In genomic region chr17:66301418-66301863, GRCh38 we compare ENCODE assay signal across 8 cellular contexts. TPM values are rescaled to one million over a fixed set of nuclear protein-coding genes. Genes with fewer than 3 reads are reported as not detected.
DNase-seq lines count a peak whose midpoint lies in the region; ATAC-seq, FAIRE-seq and TF ChIP-seq lines count a peak whose summit lies in the region.

No MANE protein-coding gene starts in this region.

- ATAC-seq in HepG2: no peak
- no peak for ATAC-seq in HG03571 (IDR thresholded peaks at IDR 0.05; ENCODE audit: unreplicated experiment)

- no peaks in the 10 kb centered on the region for H3K9me3 Mint-ChIP-seq in activated T-cell treated with anti-CD3 and anti-CD28 coated beads, Interleukin-2, amount 50 U/mL, for 24 hours

- H3K9me3 ChIP-seq in adrenal gland (replicated peaks in 1 of 3): no peaks in the 10 kb centered on the region
- no peaks in the 10 kb centered on the region for H3K9me3 ChIP-seq in HepG2 (ENCODE audit: low read length)
- H3K9me3 ChIP-seq in tibial nerve: no peaks in the 10 kb centered on the region

- whole genome bisulfite sequencing in adrenal gland, 4 donors: 43 to 49% (median 47%) methylated on average over 12 of the region's 12 CpGs
- 65% methylated on average over 12 of the region's 12 CpGs for WGBS in HepG2 (ENCODE audit: low lambda C conversion rate)
- WGBS in tibial nerve, 2 donors: 45 to 50% methylated on average over 12 of the region's 12 CpGs

- H3K9ac ChIP-seq in HepG2 (ENCODE audit: insufficient read depth, low read depth, low read length): peak overlapping the region; percentile 74

- H3K79me2 ChIP-seq in HepG2 (ENCODE audit: insufficient read depth, low read length): peaks cover 30% of the 10 kb centered on the region

- POLR2A ChIA-PET in HepG2 (lab: Yijun Ruan, JAX): interaction anchor here (1.2 kb wide), 1 partner anchor 114 kb away, joined by 4 read pairs; no protein-coding TSS in a partner anchor

- FAIRE-seq in HepG2 (lab: Jason Lieb, UNC): no peak

- H4K20me1 ChIP-seq in HepG2 (ENCODE audit: insufficient read depth, low read length): no peaks in the 10 kb centered on the region

- no peaks in the 10 kb centered on the region for H3K27me3 Mint-ChIP-seq in activated T-cell treated with anti-CD3 and anti-CD28 coated beads, Interleukin-2, amount 50 U/mL, for 24 hours

- peaks cover 35% of the 10 kb centered on the region for H3K36me3 Mint-ChIP-seq in activated T-cell treated with anti-CD3 and anti-CD28 coated beads, Interleukin-2, amount 50 U/mL, for 24 hours (ENCODE audit: low read depth)

- H3K4me3 ChIP-seq in adrenal gland: peak overlapping the region in 3 of 4 donors; percentile 30 to 94 (median 59)
- H3K4me3 ChIP-seq in HepG2 (replicated peaks in 1 of 3; ENCODE audit: insufficient read depth in 1 of 3, low read depth in 2 of 3, low read length in 3 of 3): peak overlapping the region; percentile 82 to 92 (median 91)
- H3K4me3 ChIP-seq in tibial nerve: peak overlapping the region; percentile 80 to 96 (median 87)

- TF ChIP-seq EP300 in HepG2 (IDR thresholded peaks at IDR 0.05; ENCODE audit: low read depth in 2 of 2, low read length in 2 of 2) (no peak), HepG2 (CRISPR knock-in tag; IDR thresholded peaks at IDR 0.05; ENCODE audit: borderline replicate concordance) (no peak), tibial nerve (IDR thresholded peaks at IDR 0.05) (no peak)

- no peak for TF ChIP-seq CTCF in adrenal gland (IDR thresholded peaks at IDR 0.05)
- no peak for TF ChIP-seq CTCF in HepG2 (CRISPR knock-in tag; IDR thresholded peaks at IDR 0.05)
- TF ChIP-seq CTCF in tibial nerve (IDR thresholded peaks at IDR 0.05): no peak

- H3K27me3 ChIP-seq in adrenal gland: no peaks in the 10 kb centered on the region
- no peaks in the 10 kb centered on the region for H3K27me3 ChIP-seq in HepG2 (ENCODE audit: control insufficient read depth in 1 of 2, insufficient read depth in 2 of 2, low read length in 2 of 2)
- no peaks in the 10 kb centered on the region for H3K27me3 ChIP-seq in tibial nerve

- H3K27ac Mint-ChIP-seq in activated T-cell treated with anti-CD3 and anti-CD28 coated beads, Interleukin-2, amount 50 U/mL, for 24 hours: peak overlapping the region; percentile 81

- H3K36me3 ChIP-seq in adrenal gland (replicated peaks in 1 of 2): no peaks in the 10 kb centered on the region
- no peaks in the 10 kb centered on the region for H3K36me3 ChIP-seq in HepG2 (replicated peaks in 1 of 2; ENCODE audit: control insufficient read depth in 1 of 2, insufficient read depth in 2 of 2, low read length in 2 of 2)
- H3K36me3 ChIP-seq in tibial nerve: no peaks in the 10 kb centered on the region

- TSS peak; percentile 67 for BruUV-seq in HepG2 (replicated peaks; lab: Mats Ljungman, UMichigan)

- H3K4me1 Mint-ChIP-seq in activated T-cell treated with anti-CD3 and anti-CD28 coated beads, Interleukin-2, amount 50 U/mL, for 24 hours (ENCODE audit: low read depth): peaks cover 48% of the 10 kb centered on the region

- intact Hi-C loops in adrenal gland (cut with DNase I) (no loop called here), HepG2 (cut with micrococcal nuclease; ENCODE audit: unreplicated experiment) (loop anchor here (5.0 kb wide), 3 partner anchors 41 to 99 kb away; partner anchors contain the start of gene APOH)

- H3K4me1 ChIP-seq in adrenal gland (replicated peaks in 1 of 2): peaks cover 6 to 27% of the 10 kb centered on the region in 2 donors
- peaks cover 26% of the 10 kb centered on the region for H3K4me1 ChIP-seq in HepG2 (ENCODE audit: insufficient read depth, low read length)
- H3K4me1 ChIP-seq in tibial nerve: peaks cover 0 to 28% (median 6%) of the 10 kb centered on the region in 4 donors

- CTCF ChIA-PET in HepG2 (lab: Yijun Ruan, JAX; ENCODE audit: low intra/inter-chr PET ratio, low total read pairs): no interaction called here

- H3K27ac ChIP-seq in adrenal gland (peak overlapping the region in 1 of 5 donors; percentile 80), HepG2 (ENCODE audit: extremely low read length, insufficient read depth, low read length) (no peak overlapping the region), tibial nerve (peak overlapping the region; percentile 76 to 93 (median 87))

- peak overlapping the region; percentile 82 for H3K4me3 Mint-ChIP-seq in activated T-cell treated with anti-CD3 and anti-CD28 coated beads, Interleukin-2, amount 50 U/mL, for 24 hours

- peak overlapping the region; percentile 99 for H3K4me2 ChIP-seq in HepG2 (ENCODE audit: low read depth, low read length)

- TF ChIP-seq RAD21 in HepG2 (CRISPR knock-in tag; IDR thresholded peaks at IDR 0.05): no peak

- in situ Hi-C loops in HepG2 (cut with HindIII; ENCODE audit: extremely low pct_ligation_motif_present, low pct_unique_long_range_greater_than_20kb): loop anchor here (10.0 kb wide), 1 partner anchor 113 kb away; no protein-coding TSS in a partner anchor

- DNase-seq in activated T-cell treated with anti-CD3 and anti-CD28 coated beads, Interleukin-2, amount 50 U/mL, for 24 hours: no peak
- DNase-seq in activated T-cell treated with anti-CD3 and anti-CD28 coated beads, Interleukin-2, amount 50 U/mL, for 1 hour: no peak
- DNase-seq in adrenal gland (no peak), HepG2 (ENCODE audit: low spot score) (no peak), tibial nerve (ENCODE audit: low spot score in 2 of 2) (no peak), NCI-H2029 (lab: John Stamatoyannopoulos, UW) (no peak), DMS53 (lab: John Stamatoyannopoulos, UW) (no peak)

- H2AFZ ChIP-seq in HepG2 (ENCODE audit: low read length): no peak overlapping the region

- TF ChIP-seq POLR2A in adrenal gland (IDR thresholded peaks at IDR 0.05) (no peak), HepG2 (IDR thresholded peaks at IDR 0.05; ENCODE audit: insufficient read depth in 1 of 2, low read depth in 2 of 2, low read length in 2 of 2) (no peak), tibial nerve (IDR thresholded peaks at IDR 0.05) (no peak)

TF ChIP-seq in HepG2, 621 proteins besides CTCF, POLR2A, EP300 and RAD21 (continues in another document):
- 0 out of 2 replicates have a peak, but pooled peaks have one; percentile 34 for TF ChIP-seq ZNF670 (CRISPR knock-in tag; IDR thresholded peaks at IDR 0.05; ENCODE audit: borderline replicate concordance)
- TF ChIP-seq DR1 (CRISPR knock-in tag; IDR thresholded peaks at IDR 0.05): peak; percentile 11; the same call in 1 of the 2 replicates
- TF ChIP-seq ZBTB14 (CRISPR knock-in tag; IDR thresholded peaks at IDR 0.05): no peak
- no peak for TF ChIP-seq ZMAT5 (CRISPR knock-in tag; IDR thresholded peaks at IDR 0.05; ENCODE audit: borderline replicate concordance, low read depth)
- TF ChIP-seq MAF1 (CRISPR knock-in tag; IDR thresholded peaks at IDR 0.05; ENCODE audit: borderline replicate concordance): no peak
- no peak for TF ChIP-seq ZNF24 (IDR thresholded peaks at IDR 0.05)

RNA-seq across cellular contexts. Expression of gene PRKCA, which starts 1.0 kb away (rescaled TPM):
- total RNA-seq in adrenal gland: 100 to 1,000 TPM in 3 of 8 donors, 10 to 100 TPM in 5; 80.2 to 202 (median 88.6) TPM
- 10 to 100 TPM; 15.1 to 46.4 (median 19.6) TPM for polyA plus RNA-seq in adrenal gland
- 18.5 and 24.4 TPM in 2 replicates for total RNA-seq in HepG2 (2016; rRNA removed; fragmentation: Illumina TruSeq; extraction: Trizol)
- 6.7 and 7.1 TPM in 2 replicates for total RNA-seq in HepG2 (2016; cell fraction: cytosol; rRNA removed; fragmentation: Illumina TruSeq; extraction: Trizol; ENCODE audit: low read depth)
- total RNA-seq in HepG2 (2016; cell fraction: insoluble cytoplasmic fraction; rRNA removed; fragmentation: Illumina TruSeq; extraction: Trizol): 17.8 and 22.1 TPM in 2 replicates
- total RNA-seq in HepG2 (2016; cell fraction: membrane; rRNA removed; fragmentation: Illumina TruSeq; extraction: Trizol): 8.8 and 9.9 TPM in 2 replicates
- total RNA-seq in HepG2 (2016; cell fraction: nucleus; rRNA removed; fragmentation: Illumina TruSeq; extraction: Trizol): 36.9 and 39.8 TPM in 2 replicates
- 20.1 and 21.5 TPM in 2 replicates for polyA plus RNA-seq in HepG2 (2011; rRNA removed)
- 13.2 and 17.7 TPM in 2 replicates for polyA plus RNA-seq in HepG2 (2011; cell fraction: cytosol; rRNA removed)
- polyA plus RNA-seq in HepG2 (2011; cell fraction: nucleus; rRNA removed): 19.1 and 22.8 TPM in 2 replicates
- polyA plus RNA-seq in HepG2 (2012): 14.6 and 15.5 TPM in 2 replicates
- polyA plus RNA-seq in HepG2 (2016; cell fraction: cytosol; fragmentation: Illumina TruSeq; extraction: Trizol; ENCODE audit: low read depth): 1.4 and 1.8 TPM in 2 replicates
- polyA plus RNA-seq in HepG2 (2016; cell fraction: insoluble cytoplasmic fraction; fragmentation: Illumina TruSeq; extraction: Trizol; ENCODE audit: low read depth): 21.7 and 25.8 TPM in 2 replicates
- 3.4 and 3.7 TPM in 2 replicates for polyA plus RNA-seq in HepG2 (2016; cell fraction: membrane; fragmentation: Illumina TruSeq; extraction: Trizol; ENCODE audit: low read depth)
- polyA plus RNA-seq in HepG2 (2016; cell fraction: nucleus; fragmentation: Illumina TruSeq; extraction: Trizol; ENCODE audit: insufficient read depth, low read depth): 26.4 and 28.3 TPM in 2 replicates
- polyA minus RNA-seq in HepG2 (2011; rRNA and poly(A)+ RNA removed; ENCODE audit: low replicate concordance): 19.6 and 43.9 TPM in 2 replicates
- 24.9 and 27.4 TPM in 2 replicates for polyA minus RNA-seq in HepG2 (2011; cell fraction: cytosol; rRNA and poly(A)+ RNA removed)
- 52.5 and 53.8 TPM in 2 replicates for polyA minus RNA-seq in HepG2 (2011; cell fraction: nucleus; rRNA and poly(A)+ RNA removed)
- total RNA-seq in tibial nerve: 10 to 100 TPM; 55.8 to 90.7 (median 66.7) TPM
